8 cellular contexts compared by ENCODE assay signal in genomic region chr3:195129644-195130492, GRCh38.
DNase-seq lines count a peak whose midpoint lies in the region; ATAC-seq and TF ChIP-seq lines count a peak whose summit lies in the region.

No MANE protein-coding gene starts in this region.

- H3K4me3 ChIP-seq in fibroblast of pulmonary artery (replicated peaks; ENCODE audit: low read depth, low read length), result no peak overlapping the region

- no peak for TF ChIP-seq CTCF in fibroblast of pulmonary artery (IDR thresholded peaks at IDR 0.05; ENCODE audit: low read length, missing control alignments)

- DNase-seq in fibroblast of pulmonary artery (ENCODE audit: low read depth) (peak; percentile 48), DMS 273 (lab: John Stamatoyannopoulos, UW; ENCODE audit: unreplicated experiment) (no peak), NCI-H128 (lab: John Stamatoyannopoulos, UW; ENCODE audit: unreplicated experiment) (no peak), COLO668 (lab: John Stamatoyannopoulos, UW; ENCODE audit: unreplicated experiment) (no peak), midbrain (lab: John Stamatoyannopoulos, UW) (no peak)

- ATAC-seq in GM18502 (IDR thresholded peaks at IDR 0.05; ENCODE audit: poor library complexity, unreplicated experiment), result peak; percentile 82
- ATAC-seq in GM21381 (IDR thresholded peaks at IDR 0.05; ENCODE audit: unreplicated experiment), result peak; percentile 83
- ATAC-seq in HG03469 (IDR thresholded peaks at IDR 0.05; ENCODE audit: unreplicated experiment), result peak; percentile 74
